In genomic region chr10:105138287-105138854, GRCh38 we compare ENCODE assay signal across 21 cellular contexts.
"Had no signal": no experiment of that assay in that cellular context is flagged by ENCODE, and none has a peak within 500 bp of the region (broad histone marks: within the 10 kb centered on the region; RNA-seq: fewer than 3 reads in every experiment).

No MANE protein-coding gene starts in this region.

- H3K36me3 Mint-ChIP-seq: activated CD8-positive, alpha-beta memory T cell treated with anti-CD3 and anti-CD28 coated beads, Interleukin-2, amount 10 ng/mL, durations not matched to agents 7 days and 5 days; mesothelial cell of epicardium had no signal

- H3K4me1 Mint-ChIP-seq: activated CD4-positive, alpha-beta T cell treated with anti-CD3 and anti-CD28 coated beads, Interleukin-2, amount 10 ng/mL, durations not matched to agents 7 days and 5 days; activated CD8-positive, alpha-beta memory T cell treated with anti-CD3 and anti-CD28 coated beads, Interleukin-2, amount 10 ng/mL, durations not matched to agents 7 days and 5 days; activated naive CD8-positive, alpha-beta T cell treated with anti-CD3 and anti-CD28 coated beads, Interleukin-2, amount 50 U/mL, for 24 hours; mesothelial cell of epicardium; naive thymus-derived CD8-positive, alpha-beta T cell had no signal

- H3K4me3 Mint-ChIP-seq: activated CD4-positive, alpha-beta T cell treated with anti-CD3 and anti-CD28 coated beads, Interleukin-2, amount 10 ng/mL, durations not matched to agents 7 days and 5 days; activated CD8-positive, alpha-beta memory T cell treated with anti-CD3 and anti-CD28 coated beads, Interleukin-2, amount 10 ng/mL, durations not matched to agents 7 days and 5 days; activated CD8-positive, alpha-beta T cell treated with anti-CD3 and anti-CD28 coated beads for 36 hours; activated naive CD8-positive, alpha-beta T cell treated with anti-CD3 and anti-CD28 coated beads, Interleukin-2, amount 50 U/mL, for 24 hours; mesothelial cell of epicardium; naive thymus-derived CD8-positive, alpha-beta T cell had no signal

- H3K4me1 ChIP-seq: breast epithelium, colonic mucosa, gastroesophageal sphincter, prostate gland, upper lobe of left lung had no signal

- H3K27me3 Mint-ChIP-seq: activated CD4-positive, alpha-beta T cell treated with anti-CD3 and anti-CD28 coated beads, Interleukin-2, amount 10 ng/mL, durations not matched to agents 7 days and 5 days; activated CD8-positive, alpha-beta memory T cell treated with anti-CD3 and anti-CD28 coated beads, Interleukin-2, amount 10 ng/mL, durations not matched to agents 7 days and 5 days; activated CD8-positive, alpha-beta T cell treated with anti-CD3 and anti-CD28 coated beads for 36 hours; activated naive CD8-positive, alpha-beta T cell treated with anti-CD3 and anti-CD28 coated beads, Interleukin-2, amount 50 U/mL, for 24 hours had no signal

- DNase-seq: activated CD4-positive, alpha-beta T cell treated with anti-CD3 and anti-CD28 coated beads, Interleukin-2, amount 10 ng/mL, durations not matched to agents 7 days and 5 days; activated CD4-positive, CD25-positive, alpha-beta regulatory T cell treated with anti-CD3 and anti-CD28 coated beads, Interleukin-2, amount 50 U/mL, for 72 hours; activated CD8-positive, alpha-beta memory T cell treated with anti-CD3 and anti-CD28 coated beads, Interleukin-2, amount 10 ng/mL, durations not matched to agents 7 days and 5 days; activated CD8-positive, alpha-beta T cell treated with anti-CD3 and anti-CD28 coated beads for 36 hours; activated gamma-delta T cell; activated naive CD4-positive, alpha-beta T cell treated with anti-CD3 and anti-CD28 coated beads, Interleukin-2, amount 50 U/mL, for 16 hours; activated naive CD8-positive, alpha-beta T cell treated with anti-CD3 and anti-CD28 coated beads, Interleukin-2, amount 50 U/mL, for 24 hours; activated T-cell treated with anti-CD3 and anti-CD28 coated beads for 4 hours; colonic mucosa; kidney; naive thymus-derived CD8-positive, alpha-beta T cell; stimulated activated CD4-positive, alpha-beta T cell treated with anti-CD3 and anti-CD28 coated beads, Interleukin-4, amount 100 ng/mL, for 24 hours; stimulated activated naive CD4-positive, alpha-beta T cell treated with Interleukin-2 at 50 U/mL for 16 hours; T-helper 1 cell; upper lobe of left lung; WERI-Rb-1 had no signal

- H3K27ac Mint-ChIP-seq: activated CD4-positive, alpha-beta T cell treated with anti-CD3 and anti-CD28 coated beads, Interleukin-2, amount 10 ng/mL, durations not matched to agents 7 days and 5 days; activated CD8-positive, alpha-beta memory T cell treated with anti-CD3 and anti-CD28 coated beads, Interleukin-2, amount 10 ng/mL, durations not matched to agents 7 days and 5 days; activated CD8-positive, alpha-beta T cell treated with anti-CD3 and anti-CD28 coated beads for 36 hours; activated naive CD8-positive, alpha-beta T cell treated with anti-CD3 and anti-CD28 coated beads, Interleukin-2, amount 50 U/mL, for 24 hours; mesothelial cell of epicardium; naive thymus-derived CD8-positive, alpha-beta T cell had no signal

- H3K36me3 ChIP-seq: breast epithelium, colonic mucosa, gastroesophageal sphincter, prostate gland, upper lobe of left lung, WERI-Rb-1 had no signal

- H3K9me3 Mint-ChIP-seq: activated CD4-positive, alpha-beta T cell treated with anti-CD3 and anti-CD28 coated beads, Interleukin-2, amount 10 ng/mL, durations not matched to agents 7 days and 5 days; activated CD8-positive, alpha-beta T cell treated with anti-CD3 and anti-CD28 coated beads for 36 hours; activated naive CD8-positive, alpha-beta T cell treated with anti-CD3 and anti-CD28 coated beads, Interleukin-2, amount 50 U/mL, for 24 hours; mesothelial cell of epicardium had no signal

- ATAC-seq: activated CD8-positive, alpha-beta memory T cell treated with anti-CD3 and anti-CD28 coated beads, Interleukin-2, amount 10 ng/mL, durations not matched to agents 7 days and 5 days; activated CD8-positive, alpha-beta T cell treated with anti-CD3 and anti-CD28 coated beads for 36 hours; activated naive CD8-positive, alpha-beta T cell treated with anti-CD3 and anti-CD28 coated beads, Interleukin-2, amount 50 U/mL, for 24 hours; gastroesophageal sphincter; left lobe of liver; naive thymus-derived CD8-positive, alpha-beta T cell had no signal

- H3K27me3 ChIP-seq: breast epithelium, colonic mucosa, gastroesophageal sphincter, upper lobe of left lung had no signal

- H3K4me3 ChIP-seq: breast epithelium, colonic mucosa, gastroesophageal sphincter, prostate gland, upper lobe of left lung had no signal

- H3K27ac ChIP-seq: breast epithelium, colonic mucosa, gastroesophageal sphincter, prostate gland, upper lobe of left lung, WERI-Rb-1 had no signal

- H3K9me3 ChIP-seq: breast epithelium, colonic mucosa, gastroesophageal sphincter, prostate gland, upper lobe of left lung had no signal
